In genomic region chr12:22042981-22043669, GRCh38 we compare ENCODE assay signal across 16 cellular contexts. TPM values are rescaled to one million over a fixed set of nuclear protein-coding genes. Genes with fewer than 3 reads are reported as not detected.
DNase-seq lines count a peak whose midpoint lies in the region; ATAC-seq and TF ChIP-seq lines count a peak whose summit lies in the region.
"Had no signal": no experiment of that assay in that cellular context is flagged by ENCODE, and none has a peak within 500 bp of the region (broad histone marks: within the 10 kb centered on the region; RNA-seq: fewer than 3 reads in every experiment).

No MANE protein-coding gene starts in this region.

- H3K9me3 Mint-ChIP-seq in progenitor cell of endocrine pancreas (ENCODE audit: low read depth), result no peaks in the 10 kb centered on the region
- H3K9me3 Mint-ChIP-seq: activated T-cell treated with anti-CD3 and anti-CD28 coated beads, Interleukin-2, amount 50 U/mL, for 24 hours; effector memory CD8-positive, alpha-beta T cell had no signal

- TF ChIP-seq CTCF in 22Rv1 (IDR thresholded peaks at IDR 0.05) (no peak), RWPE1 (conservative IDR thresholded peaks at IDR 0.05; ENCODE audit: low read depth) (no peak), fibroblast of mammary gland (conservative IDR thresholded peaks at IDR 0.05; ENCODE audit: control insufficient read depth, insufficient read depth, low read depth, low read length) (no peak), progenitor cell of endocrine pancreas (IDR thresholded peaks at IDR 0.05; ENCODE audit: unreplicated experiment) (no peak)

- ATAC-seq in GM19351 (IDR thresholded peaks at IDR 0.05; ENCODE audit: unreplicated experiment) (no peak), HG02981 (IDR thresholded peaks at IDR 0.05; ENCODE audit: unreplicated experiment) (no peak)
- ATAC-seq: effector memory CD8-positive, alpha-beta T cell had no signal

- H3K27ac ChIP-seq in 22Rv1 (peak overlapping the region; percentile 76), RWPE1 (no peak overlapping the region)
- H3K27ac ChIP-seq: ascending aorta, BLaER1, lower lobe of right lung had no signal

- peak; percentile 16 for DNase-seq in GM04503 (ENCODE audit: low read depth)
- peak; percentile 42 for DNase-seq in RWPE1 (ENCODE audit: low spot score)
- peak; percentile 87 for DNase-seq in fibroblast of mammary gland (ENCODE audit: low read depth)
- no peak for DNase-seq in progenitor cell of endocrine pancreas (ENCODE audit: low spot score, unreplicated experiment)
- no peak for DNase-seq in activated CD4-positive, CD25-positive, alpha-beta regulatory T cell treated with anti-CD3 and anti-CD28 coated beads, Interleukin-2, amount 50 U/mL, for 72 hours
- DNase-seq: activated T-cell treated with anti-CD3 and anti-CD28 coated beads, Interleukin-2, amount 50 U/mL, for 24 hours; effector memory CD8-positive, alpha-beta T cell; hypothalamus; lower lobe of right lung; MG63; NCI-H226 had no signal

- POLR2A ChIA-PET in RWPE1 (lab: Yijun Ruan, JAX; ENCODE audit: low non-redundant PET), result no interaction called here

- H3K36me3 Mint-ChIP-seq in progenitor cell of endocrine pancreas (ENCODE audit: insufficient read depth), result no peaks in the 10 kb centered on the region

- H3K4me3 Mint-ChIP-seq in progenitor cell of endocrine pancreas (ENCODE audit: low read depth), result no peak overlapping the region
- H3K4me3 Mint-ChIP-seq: activated T-cell treated with anti-CD3 and anti-CD28 coated beads, Interleukin-2, amount 50 U/mL, for 24 hours; effector memory CD8-positive, alpha-beta T cell had no signal

- H3K4me3 ChIP-seq in fibroblast of mammary gland (ENCODE audit: control insufficient read depth, low read depth, low read length), result no peak overlapping the region
- H3K4me3 ChIP-seq: ascending aorta, BLaER1, lower lobe of right lung, MG63 had no signal

- CTCF ChIA-PET in RWPE1 (lab: Yijun Ruan, JAX), result no interaction called here

- no peak overlapping the region for H3K27ac Mint-ChIP-seq in progenitor cell of endocrine pancreas
- H3K27ac Mint-ChIP-seq: effector memory CD8-positive, alpha-beta T cell had no signal

- peaks cover 19% of the 10 kb centered on the region for H3K27me3 Mint-ChIP-seq in progenitor cell of endocrine pancreas
- H3K27me3 Mint-ChIP-seq: activated T-cell treated with anti-CD3 and anti-CD28 coated beads, Interleukin-2, amount 50 U/mL, for 24 hours had no signal

- H3K4me1 Mint-ChIP-seq in progenitor cell of endocrine pancreas (ENCODE audit: low read depth), result peaks cover 21% of the 10 kb centered on the region

RNA-seq across cellular contexts. Expression of gene CMAS, which starts 2.9 kb away (rescaled TPM):
- 51.9 and 55.8 TPM in 2 replicates for total RNA-seq in progenitor cell of endocrine pancreas

Comparison
In these comparisons a context has a peak if more than half of its experiments do, and no peak if none do; other contexts are left out.
1. DNase-seq: peak in GM04503 (single experiment), RWPE1 (single experiment) and fibroblast of mammary gland (single experiment); none in progenitor cell of endocrine pancreas (single experiment) and activated CD4-positive, CD25-positive, alpha-beta regulatory T cell treated with anti-CD3 and anti-CD28 coated beads, Interleukin-2, amount 50 U/mL, for 72 hours (single experiment).